ENCODE assay signal across 8 cellular contexts in the genomic region with DNA sequence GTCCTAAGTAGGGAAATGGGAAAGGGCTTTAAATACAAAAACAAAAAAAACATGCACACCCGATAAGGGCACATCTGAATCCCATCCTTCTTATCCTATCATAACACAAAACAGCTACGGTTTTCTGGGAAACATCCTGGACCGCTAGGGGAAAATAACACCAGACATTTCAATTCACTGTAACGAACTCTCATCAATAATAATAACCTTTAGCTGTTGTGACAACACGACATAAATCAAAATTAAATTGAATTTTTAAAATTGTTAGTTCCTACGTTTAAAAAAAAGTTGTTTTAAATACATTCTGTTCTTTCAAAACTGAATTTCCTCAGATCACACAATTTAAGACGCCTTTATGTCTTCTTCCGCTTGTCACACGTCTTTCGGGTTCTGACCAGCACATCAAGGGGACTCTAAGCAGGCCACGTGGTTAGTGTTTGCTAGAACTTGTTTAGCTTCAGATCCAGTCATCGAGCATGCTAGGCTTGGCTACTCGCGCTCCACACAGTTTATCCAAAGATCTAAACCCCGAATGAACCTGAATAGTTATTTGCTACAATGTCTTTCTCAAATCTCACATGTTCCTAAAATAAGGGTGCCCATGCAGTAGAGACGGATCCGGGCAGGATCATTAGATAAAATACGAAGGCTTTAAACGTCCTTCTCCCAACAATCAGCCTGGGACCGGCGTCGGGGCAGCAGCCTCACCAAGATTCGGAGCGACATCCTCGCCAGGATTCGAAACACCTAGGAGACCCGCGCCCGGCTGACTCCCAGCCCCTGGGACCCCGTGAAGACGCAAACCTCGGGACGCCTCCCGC. TPM values are rescaled to one million over a fixed set of nuclear protein-coding genes. Genes with fewer than 3 reads are reported as not detected.
DNase-seq lines count a peak whose midpoint lies in the region; ATAC-seq and TF ChIP-seq lines count a peak whose summit lies in the region.

No MANE protein-coding gene starts in this region.

- intact Hi-C loops in stomach (cut with DNase I; ENCODE audit: low total_unique reads): no loop called here

- no peaks in the 10 kb centered on the region for H3K9me3 Mint-ChIP-seq in activated CD8-positive, alpha-beta T cell treated with anti-CD3 and anti-CD28 coated beads, Interleukin-2, amount 10 ng/mL, durations not matched to agents 7 days and 5 days (ENCODE audit: insufficient read depth)

- TF ChIP-seq EP300 in stomach (IDR thresholded peaks at IDR 0.05): no peak

- CTCF ChIA-PET in activated CD8-positive, alpha-beta T cell treated with anti-CD3 and anti-CD28 coated beads, Interleukin-2, amount 10 ng/mL, durations not matched to agents 7 days and 5 days (lab: Charles Lee): interaction anchor here (0.7 to 5.5 kb wide), 8 partner anchors 9 to 994 kb away, joined by 3 to 39 read pairs (median 4); partner anchors contain the start of genes BUB3, C10orf88 and PSTK

- DNase-seq in NCI-H1417 (lab: John Stamatoyannopoulos, UW) (peak in 2 of 3 experiments; percentile 43 to 55), NCI-H1417 treated with DMSO at 0.1 percent for 48 hours (lab: John Stamatoyannopoulos, UW) (no peak), NCI-H526 treated with DMSO at 0.1 percent for 48 hours (lab: John Stamatoyannopoulos, UW) (peak; percentile 62), erythroblast (lab: John Stamatoyannopoulos, UW) (peak; percentile 75), stomach (peak; percentile 34)
- DNase-seq in activated CD8-positive, alpha-beta T cell treated with anti-CD3 and anti-CD28 coated beads, Interleukin-2, amount 10 ng/mL, durations not matched to agents 7 days and 5 days: peak; percentile 74

- no peak for TF ChIP-seq CTCF in stomach (IDR thresholded peaks at IDR 0.05)

- H3K9me3 ChIP-seq in muscle layer of colon (ENCODE audit: low read length) (no peaks in the 10 kb centered on the region), stomach (no peaks in the 10 kb centered on the region)

- H3K4me3 ChIP-seq in muscle layer of colon (ENCODE audit: low read depth in 1 of 2, low read length in 2 of 2) (peak overlapping the region; percentile 92 to 98), stomach (peak overlapping the region; percentile 95 to 100 (median 97))

- H3K27me3 ChIP-seq in muscle layer of colon (ENCODE audit: control insufficient read depth in 1 of 2, insufficient read depth in 2 of 2, low read length in 2 of 2): no peaks in the 10 kb centered on the region
- H3K27me3 ChIP-seq in stomach: no peaks in the 10 kb centered on the region

- peaks cover 32% of the 10 kb centered on the region for H3K4me1 Mint-ChIP-seq in activated CD8-positive, alpha-beta T cell treated with anti-CD3 and anti-CD28 coated beads, Interleukin-2, amount 10 ng/mL, durations not matched to agents 7 days and 5 days (ENCODE audit: low read depth)

- H3K4me3 Mint-ChIP-seq in activated CD8-positive, alpha-beta T cell treated with anti-CD3 and anti-CD28 coated beads, Interleukin-2, amount 10 ng/mL, durations not matched to agents 7 days and 5 days: peak overlapping the region; percentile 97

- H3K36me3 ChIP-seq in muscle layer of colon (ENCODE audit: insufficient read depth, low read length) (no peaks in the 10 kb centered on the region), stomach (peaks cover 0 to 12% (median 4%) of the 10 kb centered on the region in 4 donors)

- H3K27ac Mint-ChIP-seq in activated CD8-positive, alpha-beta T cell treated with anti-CD3 and anti-CD28 coated beads, Interleukin-2, amount 10 ng/mL, durations not matched to agents 7 days and 5 days: peak overlapping the region; percentile 97

- H3K27ac ChIP-seq in muscle layer of colon (ENCODE audit: low read depth, low read length): peak overlapping the region; percentile 83
- H3K27ac ChIP-seq in stomach: peak overlapping the region; percentile 92 to 96 (median 94)

- POLR2A ChIA-PET in activated CD8-positive, alpha-beta T cell treated with anti-CD3 and anti-CD28 coated beads, Interleukin-2, amount 10 ng/mL, durations not matched to agents 7 days and 5 days (lab: Charles Lee): interaction anchor here (0.6 to 4.9 kb wide), 9 partner anchors 11 to 152 kb away, joined by 3 to 32 read pairs (median 5); partner anchors contain the start of genes C10orf88, FAM24B and PSTK

- peak overlapping the region; percentile 83 for H3K9ac ChIP-seq in muscle layer of colon (ENCODE audit: low read length)

- H3K36me3 Mint-ChIP-seq in activated CD8-positive, alpha-beta T cell treated with anti-CD3 and anti-CD28 coated beads, Interleukin-2, amount 10 ng/mL, durations not matched to agents 7 days and 5 days (ENCODE audit: low read depth): peaks cover 12% of the 10 kb centered on the region

- WGBS in stomach, 5 donors: 2 to 3% (median 2%) methylated on average over 22 to 34 of the region's 34 CpGs

- peak; percentile 35 for ATAC-seq in HG02943 (IDR thresholded peaks at IDR 0.05; ENCODE audit: low read depth, unreplicated experiment)
- peak; percentile 42 for ATAC-seq in activated CD8-positive, alpha-beta T cell treated with anti-CD3 and anti-CD28 coated beads, Interleukin-2, amount 10 ng/mL, durations not matched to agents 7 days and 5 days

- peaks cover 28% of the 10 kb centered on the region for H3K4me1 ChIP-seq in muscle layer of colon (ENCODE audit: insufficient read depth, low read length)
- peaks cover 11 to 70% (median 50%) of the 10 kb centered on the region in 4 donors for H3K4me1 ChIP-seq in stomach

- TF ChIP-seq POLR2A in erythroblast (IDR thresholded peaks at IDR 0.05; ENCODE audit: low read length): no peak
- TF ChIP-seq POLR2A in stomach (IDR thresholded peaks at IDR 0.05): no peak

- no peaks in the 10 kb centered on the region for H3K27me3 Mint-ChIP-seq in activated CD8-positive, alpha-beta T cell treated with anti-CD3 and anti-CD28 coated beads, Interleukin-2, amount 10 ng/mL, durations not matched to agents 7 days and 5 days (ENCODE audit: low read depth)

RNA-seq across cellular contexts. Expression of gene IKZF5, which starts 0.8 kb away (rescaled TPM):
- total RNA-seq in activated CD8-positive, alpha-beta T cell treated with anti-CD3 and anti-CD28 coated beads, Interleukin-2, amount 10 ng/mL, durations not matched to agents 7 days and 5 days: 10 to 100 TPM; 12.1 to 12.5 TPM
- total RNA-seq in stomach: 10 to 100 TPM in 2 of 5 donors, 1 to 10 TPM in 3; 3.5 to 18.5 (median 9.8) TPM
- 1 to 10 TPM; 5.4 to 8.4 (median 5.5) TPM for polyA plus RNA-seq in stomach

RNA-seq across cellular contexts. Expression of gene ACADSB, which starts 1.0 kb away (rescaled TPM):
- total RNA-seq in activated CD8-positive, alpha-beta T cell treated with anti-CD3 and anti-CD28 coated beads, Interleukin-2, amount 10 ng/mL, durations not matched to agents 7 days and 5 days: 10 to 100 TPM; 15.4 to 17.3 TPM
- 10 to 100 TPM in 4 of 5 donors, 1 to 10 TPM in 1; 3.8 to 19.1 (median 12.9) TPM for total RNA-seq in stomach
- 10 to 100 TPM in 1 of 3 donors, 1 to 10 TPM in 2; 8.2 to 10.7 (median 8.8) TPM for polyA plus RNA-seq in stomach

RNA-seq across cellular contexts. Expression of gene PSTK, which starts 27.6 kb away (rescaled TPM):
- 1 to 10 TPM; 3.2 to 4.0 TPM for total RNA-seq in activated CD8-positive, alpha-beta T cell treated with anti-CD3 and anti-CD28 coated beads, Interleukin-2, amount 10 ng/mL, durations not matched to agents 7 days and 5 days
- total RNA-seq in stomach: 10 to 100 TPM in 1 of 5 donors, 1 to 10 TPM in 2, not detected in 2; 1.2 to 11.6 (median 5.0) TPM
- 1 to 10 TPM; 3.5 to 4.4 (median 3.8) TPM for polyA plus RNA-seq in stomach

RNA-seq across cellular contexts. Expression of gene C10orf88, which starts 53.7 kb away (rescaled TPM):
- 10 to 100 TPM; 11.5 to 12.7 TPM for total RNA-seq in activated CD8-positive, alpha-beta T cell treated with anti-CD3 and anti-CD28 coated beads, Interleukin-2, amount 10 ng/mL, durations not matched to agents 7 days and 5 days
- 10 to 100 TPM in 1 of 5 donors, 1 to 10 TPM in 4; 1.7 to 17.1 (median 5.9) TPM for total RNA-seq in stomach
- polyA plus RNA-seq in stomach: 1 to 10 TPM; 3.1 to 4.0 (median 3.2) TPM
